14 cellular contexts compared by ENCODE assay signal in the genomic region with DNA sequence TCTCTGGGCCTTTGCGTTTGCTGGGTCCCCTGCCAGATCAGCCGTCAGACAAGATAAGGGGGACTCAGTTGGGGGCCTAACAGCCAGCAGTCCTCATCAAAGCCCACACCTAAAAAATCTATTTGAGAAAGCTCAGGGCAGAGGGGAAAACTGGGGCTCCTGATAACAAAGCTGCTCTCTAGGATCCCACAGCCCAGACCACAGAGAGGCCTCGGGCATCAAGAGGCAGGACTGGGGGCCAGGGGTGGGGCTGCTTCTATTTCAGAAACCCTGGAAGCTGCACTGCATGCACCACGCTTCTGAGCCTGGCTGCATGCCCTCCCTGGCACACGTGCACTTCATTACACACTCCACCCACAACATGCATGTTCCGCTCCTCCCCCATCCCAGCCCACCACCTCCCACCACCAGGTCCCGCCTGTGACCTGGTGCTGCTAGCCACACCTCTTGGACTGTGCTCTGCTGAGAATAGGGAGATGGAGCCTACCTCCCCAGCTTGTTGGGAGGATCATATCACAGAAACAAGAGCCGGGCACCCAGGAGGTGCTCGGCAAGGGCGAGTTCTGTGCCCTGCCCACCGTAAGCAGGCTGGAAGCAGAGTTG. TPM values are rescaled to one million over a fixed set of nuclear protein-coding genes. Genes with fewer than 3 reads are reported as not detected.
DNase-seq lines count a peak whose midpoint lies in the region; ATAC-seq, FAIRE-seq and TF ChIP-seq lines count a peak whose summit lies in the region.
"Had no signal": no experiment of that assay in that cellular context is flagged by ENCODE, and none has a peak within 500 bp of the region (broad histone marks: within the 10 kb centered on the region; RNA-seq: fewer than 3 reads in every experiment).

No MANE protein-coding gene starts in this region.

- no peak overlapping the region for H4K5ac ChIP-seq in H1 (ENCODE audit: insufficient read length, low read depth, low read length)

- H3K79me2 ChIP-seq in H1 (ENCODE audit: control insufficient read depth in 1 of 2, insufficient read depth in 2 of 2, low read length in 2 of 2) = no peaks in the 10 kb centered on the region

- H2BK12ac ChIP-seq in H1 (ENCODE audit: low read depth, low read length) = peak overlapping the region; percentile 87; the same call in 1 of the 2 replicates

- H3K9ac ChIP-seq in H1 (replicated peaks in 1 of 4; ENCODE audit: extremely low read depth in 1 of 4, low read depth in 3 of 4, low read length in 3 of 4) = no peak overlapping the region

- H4K91ac ChIP-seq in H1 (replicated peaks; ENCODE audit: insufficient read length, low read length) = peak overlapping the region; percentile 67

- peaks cover 0 to 23% (median 9%) of the 10 kb centered on the region in 4 experiments; a peak in 5 of 7 replicates for H3K4me1 ChIP-seq in H1 (replicated peaks in 1 of 4; ENCODE audit: control insufficient read depth in 3 of 4, insufficient read depth in 4 of 4, low read length in 3 of 4)
- H3K4me1 ChIP-seq: thyroid gland had no signal

- peak overlapping the region; percentile 54 for H3K4ac ChIP-seq in H1 (replicated peaks; ENCODE audit: insufficient read length, low read depth, low read length)

- CTCF ChIA-PET in H1 (lab: Charles Lee; ENCODE audit: partially characterized antibody) = interaction anchor here (0.7 to 3.0 kb wide), 8 partner anchors 9 to 80 kb away, joined by 3 to 18 read pairs (median 3); no protein-coding TSS in a partner anchor

- no peak overlapping the region for H2BK15ac ChIP-seq in H1 (ENCODE audit: low read length)

- FAIRE-seq in H1 (lab: Jason Lieb, UNC) = no peak
- FAIRE-seq: TTC549 had no signal

- DNase-seq in stimulated activated naive CD8-positive, alpha-beta T cell treated with anti-CD3 and anti-CD28 coated beads, Interleukin-15, Interleukin-2, amounts not matched to agents 100 U/mL and 50 U/mL, for 24 hours = no peak
- DNase-seq in H1 (ENCODE audit: low read depth in 1 of 2, low spot score in 2 of 2) (no peak), mesothelial cell of epicardium (ENCODE audit: low spot score in 2 of 2, unreplicated experiment in 2 of 2) (no peak), DMS114 treated with DMSO at 0.1 percent for 48 hours (lab: John Stamatoyannopoulos, UW; ENCODE audit: unreplicated experiment) (no peak), NCI-H2107 treated with DMSO at 0.1 percent for 48 hours (lab: John Stamatoyannopoulos, UW; ENCODE audit: unreplicated experiment) (no peak), COLO668 (lab: John Stamatoyannopoulos, UW; ENCODE audit: unreplicated experiment) (no peak), NOMO-1 treated with dmso at 0.1 percent for 144 hours (lab: John Stamatoyannopoulos, UW; ENCODE audit: unreplicated experiment) (no peak)
- DNase-seq: activated CD8-positive, alpha-beta memory T cell treated with anti-CD3 and anti-CD28 coated beads, Interleukin-2, amount 10 ng/mL, durations not matched to agents 7 days and 5 days; central memory CD4-positive, alpha-beta T cell; glutamatergic neuron; thyroid gland had no signal

- no peaks in the 10 kb centered on the region; a peak in 1 of 7 replicates for H3K27me3 ChIP-seq in H1 (replicated peaks in 1 of 4; ENCODE audit: control insufficient read depth in 3 of 4, extremely low read depth in 1 of 4, insufficient read depth in 3 of 4, low read length in 3 of 4)
- H3K27me3 ChIP-seq: thyroid gland had no signal

- no peak overlapping the region for H2AFZ ChIP-seq in H1 (ENCODE audit: low read length)

- H4K20me1 ChIP-seq in H1 (replicated peaks in 1 of 2; ENCODE audit: control insufficient read depth in 1 of 2, insufficient read depth in 2 of 2, low read length in 2 of 2) = peaks cover 0 to 4% of the 10 kb centered on the region in 2 experiments

- H3K27ac ChIP-seq in H1 (ENCODE audit: low read depth, low read length) = no peak overlapping the region
- H3K27ac ChIP-seq: thyroid gland had no signal

- H2BK120ac ChIP-seq in H1 (replicated peaks; ENCODE audit: low read depth, low read length) = no peak overlapping the region

- no peak overlapping the region for H3K14ac ChIP-seq in H1 (ENCODE audit: insufficient read length)

- peak overlapping the region; percentile 34 for H3K27ac Mint-ChIP-seq in stimulated activated naive CD8-positive, alpha-beta T cell treated with anti-CD3 and anti-CD28 coated beads, Interleukin-15, Interleukin-2, amounts not matched to agents 100 ng/mL and 50 ng/mL, for 24 hours
- peak overlapping the region; percentile 87 for H3K27ac Mint-ChIP-seq in mesothelial cell of epicardium
- H3K27ac Mint-ChIP-seq: activated CD8-positive, alpha-beta memory T cell treated with anti-CD3 and anti-CD28 coated beads, Interleukin-2, amount 10 ng/mL, durations not matched to agents 7 days and 5 days; activated naive CD4-positive, alpha-beta T cell treated with anti-CD3 and anti-CD28 coated beads for 36 hours had no signal

- peak overlapping the region; percentile 41; the same call in 1 of the 2 replicates for H4K8ac ChIP-seq in H1 (ENCODE audit: extremely low read depth, insufficient read depth, low read length)

- H3K36me3 ChIP-seq in H1 (ENCODE audit: control insufficient read depth in 2 of 4, insufficient read depth in 4 of 4, low read length in 3 of 4) = no peaks in the 10 kb centered on the region
- H3K36me3 ChIP-seq: thyroid gland had no signal

- ATAC-seq in stimulated activated naive CD8-positive, alpha-beta T cell treated with anti-CD3 and anti-CD28 coated beads, Interleukin-15, Interleukin-2, amounts not matched to agents 100 U/mL and 50 U/mL, for 24 hours = no peak
- ATAC-seq: activated CD8-positive, alpha-beta memory T cell treated with anti-CD3 and anti-CD28 coated beads, Interleukin-2, amount 10 ng/mL, durations not matched to agents 7 days and 5 days had no signal

- no peaks in the 10 kb centered on the region for H3K27me3 Mint-ChIP-seq in stimulated activated naive CD8-positive, alpha-beta T cell treated with anti-CD3 and anti-CD28 coated beads, Interleukin-15, Interleukin-2, amounts not matched to agents 100 ng/mL and 50 ng/mL, for 24 hours
- no peaks in the 10 kb centered on the region for H3K27me3 Mint-ChIP-seq in mesothelial cell of epicardium (ENCODE audit: low read depth)

- 0 out of 2 replicates have a peak overlapping the region, but pooled peaks have one; percentile 49 for H2BK5ac ChIP-seq in H1 (ENCODE audit: low read depth, low read length)

- no peaks in the 10 kb centered on the region for H3K9me3 Mint-ChIP-seq in stimulated activated naive CD8-positive, alpha-beta T cell treated with anti-CD3 and anti-CD28 coated beads, Interleukin-15, Interleukin-2, amounts not matched to agents 100 ng/mL and 50 ng/mL, for 24 hours
- H3K9me3 Mint-ChIP-seq in mesothelial cell of epicardium = no peaks in the 10 kb centered on the region
- H3K9me3 Mint-ChIP-seq: activated naive CD4-positive, alpha-beta T cell treated with anti-CD3 and anti-CD28 coated beads for 36 hours had no signal

- TF ChIP-seq POLR2A in H1 (IDR thresholded peaks at IDR 0.05; ENCODE audit: control extremely low read depth in 1 of 2, low read depth in 2 of 2, low read length in 2 of 2) = no peak

- H3K23me2 ChIP-seq in H1 (ENCODE audit: low read depth, low read length) = no peaks in the 10 kb centered on the region

- H2AK5ac ChIP-seq in H1 (ENCODE audit: low read depth, low read length) = 0 out of 2 replicates have a peak overlapping the region, but pooled peaks have one; percentile 76

- POLR2A ChIA-PET in H1 (lab: Charles Lee; ENCODE audit: partially characterized antibody) = interaction anchor here (1.1 to 1.8 kb wide), 2 partner anchors 12 to 14 kb away, joined by 3 to 6 read pairs; no protein-coding TSS in a partner anchor

- no peaks in the 10 kb centered on the region for H3K9me3 ChIP-seq in H1 (ENCODE audit: insufficient read depth in 2 of 2, low read depth in 1 of 2, low read length in 1 of 2)
- H3K9me3 ChIP-seq: thyroid gland had no signal

- no peak overlapping the region for H3K4me3 ChIP-seq in H1 (ENCODE audit: extremely low read depth in 1 of 4, insufficient read depth in 2 of 4, low read depth in 3 of 4, low read length in 4 of 4)
- H3K4me3 ChIP-seq: thyroid gland had no signal

- no peak overlapping the region for H3K4me2 ChIP-seq in H1 (ENCODE audit: insufficient read depth in 1 of 2, low read depth in 2 of 2, low read length in 2 of 2)

- no peaks in the 10 kb centered on the region for H3K36me3 Mint-ChIP-seq in stimulated activated naive CD8-positive, alpha-beta T cell treated with anti-CD3 and anti-CD28 coated beads, Interleukin-15, Interleukin-2, amounts not matched to agents 100 ng/mL and 50 ng/mL, for 24 hours (ENCODE audit: low read depth)
- no peaks in the 10 kb centered on the region for H3K36me3 Mint-ChIP-seq in mesothelial cell of epicardium
- H3K36me3 Mint-ChIP-seq: activated CD8-positive, alpha-beta memory T cell treated with anti-CD3 and anti-CD28 coated beads, Interleukin-2, amount 10 ng/mL, durations not matched to agents 7 days and 5 days had no signal

- no peak overlapping the region for H3K56ac ChIP-seq in H1 (replicated peaks; ENCODE audit: insufficient read length, low read depth, low read length)

- TF ChIP-seq CTCF in H1 (IDR thresholded peaks at IDR 0.05; ENCODE audit: control extremely low read depth in 1 of 3, insufficient read depth in 1 of 3, low read depth in 1 of 3, low read length in 3 of 3) (no peak), mesothelial cell of epicardium (IDR thresholded peaks at IDR 0.05; ENCODE audit: unreplicated experiment) (no peak)

- H3K4me3 Mint-ChIP-seq in stimulated activated naive CD8-positive, alpha-beta T cell treated with anti-CD3 and anti-CD28 coated beads, Interleukin-15, Interleukin-2, amounts not matched to agents 100 ng/mL and 50 ng/mL, for 24 hours = no peak overlapping the region
- no peak overlapping the region for H3K4me3 Mint-ChIP-seq in mesothelial cell of epicardium
- H3K4me3 Mint-ChIP-seq: activated CD8-positive, alpha-beta memory T cell treated with anti-CD3 and anti-CD28 coated beads, Interleukin-2, amount 10 ng/mL, durations not matched to agents 7 days and 5 days; activated naive CD4-positive, alpha-beta T cell treated with anti-CD3 and anti-CD28 coated beads for 36 hours had no signal

- no peak for TF ChIP-seq RAD21 in H1 (IDR thresholded peaks at IDR 0.05 in 1 of 2, conservative IDR thresholded peaks at IDR 0.05 in 1 of 2; ENCODE audit: low read depth in 2 of 2, low read length in 2 of 2)

- no peak for TF ChIP-seq EP300 in H1 (IDR thresholded peaks at IDR 0.05; ENCODE audit: borderline replicate concordance in 1 of 2, low read depth in 2 of 2, low read length in 2 of 2)

- H3K79me1 ChIP-seq in H1 (ENCODE audit: low read depth, low read length) = no peaks in the 10 kb centered on the region; the same call in 1 of the 2 replicates

- 86% methylated on average over 10 of the region's 11 CpGs; no CpG with 5 or more reads in 1 of the 2 experiments for WGBS in H1 (ENCODE audit: extremely low coverage in 1 of 2, insufficient coverage in 1 of 2, insufficient read length in 1 of 2, insufficient replicate concordance in 2 of 2, low coverage in 1 of 2, low lambda C conversion rate in 2 of 2, missing lambda C conversion rate in 1 of 2), 2 experiments

- H2BK20ac ChIP-seq in H1 (ENCODE audit: low read length) = peak overlapping the region; percentile 93; the same call in 1 of the 2 replicates

- peaks cover 18% of the 10 kb centered on the region for H3K4me1 Mint-ChIP-seq in stimulated activated naive CD8-positive, alpha-beta T cell treated with anti-CD3 and anti-CD28 coated beads, Interleukin-15, Interleukin-2, amounts not matched to agents 100 ng/mL and 50 ng/mL, for 24 hours (ENCODE audit: low read depth)
- H3K4me1 Mint-ChIP-seq in mesothelial cell of epicardium = peaks cover 35% of the 10 kb centered on the region
- H3K4me1 Mint-ChIP-seq: activated CD8-positive, alpha-beta memory T cell treated with anti-CD3 and anti-CD28 coated beads, Interleukin-2, amount 10 ng/mL, durations not matched to agents 7 days and 5 days had no signal

- no peak overlapping the region for H3K18ac ChIP-seq in H1 (ENCODE audit: extremely low read depth, low read length)

- no peak overlapping the region for H3K23ac ChIP-seq in H1 (ENCODE audit: insufficient read length)

RNA-seq across cellular contexts. Expression of a gene that starts 26.6 kb away (rescaled TPM):
- total RNA-seq in H1 (2021; fragmentation: NEBNext Ultra II Directional; extraction: Animal tissue kit (Norgen Biotek cat#: 25700)) = 15.5 and 17.4 TPM in 2 replicates
- 24.2 and 26.5 TPM in 2 replicates for polyA plus RNA-seq in H1 (2011; rRNA removed)
- 18.1 TPM for polyA plus RNA-seq in H1 (2011; cell fraction: cytosol; rRNA removed)
- polyA plus RNA-seq in H1 (2011; cell fraction: nucleus; rRNA removed) = 23.2 TPM
- polyA plus RNA-seq in H1 (2012, experiment 1 of 2) = 7.5 to 15.3 TPM (median 12.9 TPM) in 4 replicates
- 12.0 TPM for polyA plus RNA-seq in H1 (2012, experiment 2 of 2)
- 42.7 TPM for polyA plus RNA-seq in H1 (2013, experiment 1 of 2)
- polyA plus RNA-seq in H1 (2013, experiment 2 of 2) = 31.4 TPM
- 9.5 and 12.2 TPM in 2 replicates for polyA minus RNA-seq in H1 (2011; rRNA and poly(A)+ RNA removed)
- polyA minus RNA-seq in H1 (2011; cell fraction: cytosol; rRNA and poly(A)+ RNA removed) = 17.5 TPM
- polyA minus RNA-seq in H1 (2011; cell fraction: nucleus; rRNA and poly(A)+ RNA removed) = 6.6 TPM
- 63.3 to 68.6 TPM (median 67.5 TPM) in 3 replicates for total RNA-seq in mesothelial cell of epicardium
- total RNA-seq: activated naive CD4-positive, alpha-beta T cell treated with anti-CD3 and anti-CD28 coated beads for 36 hours had no signal
